ENCODE assay signal across 8 cellular contexts in genomic region chr19:47109177-47109540, GRCh38. TPM values are rescaled to one million over a fixed set of nuclear protein-coding genes. Genes with fewer than 3 reads are reported as not detected.
DNase-seq lines count a peak whose midpoint lies in the region; TF ChIP-seq lines count a peak whose summit lies in the region.

No MANE protein-coding gene starts in this region.

- DNase-seq in right atrium auricular region (ENCODE audit: low spot score) (no peak), cardiac septum (ENCODE audit: low spot score) (no peak), breast epithelium (ENCODE audit: low spot score in 2 of 2) (no peak), vagina (ENCODE audit: extremely low spot score in 2 of 2) (no peak), NCI-H1417 treated with DMSO at 0.1 percent for 48 hours (lab: John Stamatoyannopoulos, UW) (no peak), SIG-M5 (lab: John Stamatoyannopoulos, UW) (no peak), NCI-H187 (lab: John Stamatoyannopoulos, UW) (no peak)

- TF ChIP-seq CTCF in right atrium auricular region (IDR thresholded peaks at IDR 0.05) (no peak), breast epithelium (IDR thresholded peaks at IDR 0.05) (no peak), vagina (IDR thresholded peaks at IDR 0.05) (no peak)

- H3K36me3 ChIP-seq in right atrium auricular region, result no peaks in the 10 kb centered on the region
- no peaks in the 10 kb centered on the region for H3K36me3 ChIP-seq in breast epithelium
- peaks cover 5 to 7% of the 10 kb centered on the region in 2 donors for H3K36me3 ChIP-seq in mucosa of rectum (ENCODE audit: control insufficient read depth in 2 of 2, insufficient read depth in 2 of 2, low read length in 2 of 2)
- H3K36me3 ChIP-seq in vagina, result no peaks in the 10 kb centered on the region

- H3K4me1 ChIP-seq in right atrium auricular region (peaks cover 0 to 67% of the 10 kb centered on the region in 2 donors), breast epithelium (peaks cover 2 to 21% of the 10 kb centered on the region in 2 donors), mucosa of rectum (ENCODE audit: control insufficient read depth in 2 of 2, insufficient read depth in 2 of 2, low read length in 2 of 2) (peaks cover 38 to 41% of the 10 kb centered on the region in 2 donors), vagina (peaks cover 51% of the 10 kb centered on the region)

- H3K4me3 ChIP-seq in right atrium auricular region (no peak overlapping the region), breast epithelium (peak overlapping the region in 2 of 3 donors; percentile 97 to 98), mucosa of rectum (ENCODE audit: low read length in 2 of 2) (peak overlapping the region; percentile 87 to 96), vagina (peak overlapping the region in 1 of 2 donors; percentile 89)

- no peaks in the 10 kb centered on the region for H3K27me3 ChIP-seq in right atrium auricular region
- no peaks in the 10 kb centered on the region for H3K27me3 ChIP-seq in breast epithelium
- no peaks in the 10 kb centered on the region for H3K27me3 ChIP-seq in mucosa of rectum (ENCODE audit: control insufficient read depth in 2 of 2, insufficient read depth in 2 of 2, low read length in 2 of 2)
- H3K27me3 ChIP-seq in vagina, result no peaks in the 10 kb centered on the region

- H3K9ac ChIP-seq in mucosa of rectum (ENCODE audit: low read depth in 1 of 2, low read length in 2 of 2), result peak overlapping the region; percentile 99 to 100

- H3K9me3 ChIP-seq in right atrium auricular region, result no peaks in the 10 kb centered on the region
- no peaks in the 10 kb centered on the region for H3K9me3 ChIP-seq in breast epithelium
- H3K9me3 ChIP-seq in mucosa of rectum (ENCODE audit: control insufficient read depth in 2 of 2, low read length in 2 of 2), result no peaks in the 10 kb centered on the region
- H3K9me3 ChIP-seq in vagina, result no peaks in the 10 kb centered on the region

- H3K27ac ChIP-seq in right atrium auricular region (peak overlapping the region; percentile 99 to 100), breast epithelium (peak overlapping the region; percentile 100), mucosa of rectum (ENCODE audit: low read depth in 2 of 2, low read length in 2 of 2) (peak overlapping the region; percentile 100), vagina (peak overlapping the region; percentile 98)

- intact Hi-C loops in cardiac septum (cut with DNase I) (no loop called here), breast epithelium (cut with DNase I; ENCODE audit: low total_unique reads) (no loop called here), vagina (cut with DNase I) (no loop called here)

- no peak for TF ChIP-seq POLR2A in breast epithelium (IDR thresholded peaks at IDR 0.05)
- TF ChIP-seq POLR2A in vagina (IDR thresholded peaks at IDR 0.05), result no peak

RNA-seq across cellular contexts. Expression of gene ZC3H4, which starts 4.4 kb away (rescaled TPM):
- total RNA-seq in right atrium auricular region (10 to 100 TPM; 15.4 to 18.0 TPM), cardiac septum (28.1 TPM), breast epithelium (10 to 100 TPM; 17.7 to 23.4 (median 19.5) TPM), vagina (21.9 TPM)

RNA-seq across cellular contexts. Expression of gene SAE1, which starts 21.5 kb away (rescaled TPM):
- 10 to 100 TPM; 43.7 to 48.7 TPM for total RNA-seq in right atrium auricular region
- 45.0 TPM for total RNA-seq in cardiac septum
- 10 to 100 TPM; 44.6 to 61.4 (median 55.7) TPM for total RNA-seq in breast epithelium
- 32.7 TPM for total RNA-seq in vagina

Comparison
In these comparisons a context has a peak if more than half of its experiments do, and no peak if none do; other contexts are left out.
1. H3K4me3 ChIP-seq: peak in breast epithelium (2 of 3) and mucosa of rectum (2 of 2); none in right atrium auricular region (0 of 2).
2. Peak in every context shown above with its lines, with median percentiles within 50 percentile points of each other: H3K27ac ChIP-seq.